Comparison of ENCODE assay signal across 7 cellular contexts in the genomic region with DNA sequence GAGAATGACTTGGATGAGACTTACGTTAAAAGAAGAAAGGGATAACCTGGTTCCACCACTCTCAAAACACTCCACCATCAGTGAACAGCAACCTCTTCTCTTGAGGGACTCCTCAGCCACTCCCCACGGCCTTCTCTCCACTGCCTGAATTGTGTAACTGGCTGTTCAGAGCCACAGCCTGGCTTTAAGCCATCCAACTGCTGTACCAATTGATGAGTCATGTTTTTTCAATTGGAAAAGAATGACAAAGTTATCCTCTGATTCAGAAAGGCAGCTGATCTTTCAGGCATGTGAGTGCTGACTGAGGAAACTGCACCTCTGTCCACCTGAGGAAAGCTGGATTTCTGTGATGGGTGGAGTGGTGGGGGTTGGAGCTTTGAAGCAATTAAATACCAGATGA. TPM values are rescaled to one million over a fixed set of nuclear protein-coding genes. Genes with fewer than 3 reads are reported as not detected.
DNase-seq lines count a peak whose midpoint lies in the region; ATAC-seq and TF ChIP-seq lines count a peak whose summit lies in the region.
"Not testable (repeated sequence)": the region's sequence is repeated elsewhere in the genome, so short reads cannot be mapped to it uniquely, and the experiment has no call there.

No MANE protein-coding gene starts in this region.

- TF ChIP-seq CTCF in astrocyte of the cerebellum (IDR thresholded peaks at IDR 0.05; ENCODE audit: low read depth, low read length, missing control alignments); fibroblast of mammary gland (conservative IDR thresholded peaks at IDR 0.05; ENCODE audit: control insufficient read depth, insufficient read depth, low read depth, low read length); left lung (IDR thresholded peaks at IDR 0.05); prostate gland (IDR thresholded peaks at IDR 0.05): not testable (repeated sequence)

- H3K36me3 ChIP-seq in left lung, prostate gland: not testable (repeated sequence)

- 22% methylated on average over 2 of the region's 2 CpGs for WGBS in prostate gland

- TF ChIP-seq POLR2A in prostate gland (IDR thresholded peaks at IDR 0.05) = peak; percentile 44

- DNase-seq in ELR (ENCODE audit: low read depth) (peak; percentile 96), NCI-H1694 (lab: John Stamatoyannopoulos, UW) (peak; percentile 23), astrocyte of the cerebellum (ENCODE audit: low read depth) (peak; percentile 74), fibroblast of mammary gland (ENCODE audit: low read depth) (peak; percentile 89), left lung (peak in 1 of 2 donors; percentile 85), prostate gland (ENCODE audit: low spot score) (peak; percentile 73)

- H3K9me3 ChIP-seq in left lung, prostate gland: not testable (repeated sequence)

- ATAC-seq in SK-N-SH treated with all-trans-retinoic acid at 6 μM for 48 hours (peak; percentile 33), left lung (peak; percentile 58)

- not testable (repeated sequence) for H3K27me3 ChIP-seq in left lung; prostate gland (replicated peaks; ENCODE audit: insufficient read depth)

- in situ Hi-C loops in astrocyte of the cerebellum (cut with HindIII; ENCODE audit: low sequenced_read_pairs) = not testable (repeated sequence)

- H3K4me1 ChIP-seq in left lung = peaks cover 7 to 58% of the 10 kb centered on the region in 2 donors
- H3K4me1 ChIP-seq in prostate gland (replicated peaks) = not testable (repeated sequence)

- H3K4me3 ChIP-seq in astrocyte of the cerebellum (ENCODE audit: low read depth, low read length); fibroblast of mammary gland (ENCODE audit: control insufficient read depth, low read depth, low read length); left lung; prostate gland: not testable (repeated sequence)

- intact Hi-C loops in left lung (cut with DNase I); prostate gland (cut with DNase I): not testable (repeated sequence)

- peak overlapping the region; percentile 72 to 74 for H3K27ac ChIP-seq in left lung
- H3K27ac ChIP-seq in prostate gland = peak overlapping the region in 1 of 2 donors; percentile 46

TF ChIP-seq in SK-N-SH treated with all-trans-retinoic acid at 6 μM for 48 hours, 23 proteins besides CTCF, POLR2A, EP300 and RAD21:
- peak; percentile 12; the same call in 1 of the 2 replicates for TF ChIP-seq ISL1 (CRISPR knock-in tag; IDR thresholded peaks at IDR 0.05)

RNA-seq across cellular contexts. Expression of a gene that starts 2.8 kb away (rescaled TPM):
- total RNA-seq in left lung (10 to 100 TPM; 58.4 to 96.9 TPM), prostate gland (10 to 100 TPM; 33.2 to 39.8 TPM)

RNA-seq across cellular contexts. Expression of a gene that starts 55.0 kb away (rescaled TPM):
- total RNA-seq in left lung (10 to 100 TPM; 62.4 to 80.6 TPM), prostate gland (10 to 100 TPM; 37.9 to 39.9 TPM)
